ENCODE assay signal across 1 cellular context in the genomic region with DNA sequence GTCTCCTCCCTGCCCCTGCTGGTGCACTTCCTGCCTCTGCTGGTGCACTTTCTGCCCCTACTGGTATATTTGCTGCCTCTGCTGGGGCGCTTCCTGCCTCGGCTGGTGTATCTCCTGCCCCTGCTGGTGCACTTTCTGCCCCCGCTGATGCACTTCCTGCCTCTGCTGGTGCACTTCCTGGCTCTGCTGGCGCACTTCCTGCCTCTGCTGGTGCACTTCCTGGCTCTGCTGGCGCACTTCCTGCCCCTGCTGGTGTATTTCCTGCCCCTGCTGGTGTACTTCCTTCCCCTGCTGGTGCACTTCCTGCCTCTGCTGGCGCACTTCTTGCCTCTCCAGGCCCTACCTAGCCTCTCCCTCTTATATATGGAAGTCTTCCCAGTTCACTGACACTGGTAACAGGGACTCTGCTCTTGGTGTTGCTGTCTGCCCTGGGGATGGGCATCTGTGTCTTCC.
TF ChIP-seq lines count a peak whose summit lies in the region.

No MANE protein-coding gene starts in this region.

TF ChIP-seq in K562, 482 proteins besides CTCF, POLR2A, EP300 and RAD21 (continued from another document and continues in another):
- TF ChIP-seq CC2D1A (IDR thresholded peaks at IDR 0.05) (peak; percentile 28; the same call in 1 of the 2 replicates), ZBTB40 (IDR thresholded peaks at IDR 0.05) (peak; percentile 87), ZBTB40 (CRISPR knock-in tag; IDR thresholded peaks at IDR 0.05) (no peak), RB1 (IDR thresholded peaks at IDR 0.05; ENCODE audit: low read depth) (no peak), ASH1L (IDR thresholded peaks at IDR 0.05; ENCODE audit: borderline replicate concordance, low read depth, partially characterized antibody) (peak; percentile 34), ETV6 (IDR thresholded peaks at IDR 0.05; ENCODE audit: borderline replicate concordance in 1 of 2, low read depth in 2 of 2, low read length in 1 of 2) (peak; percentile 93 to 97), ETV6 (CRISPR knock-in tag; IDR thresholded peaks at IDR 0.05; ENCODE audit: borderline replicate concordance) (peak; percentile 92; the same call in 1 of the 2 replicates), CAMTA2 (CRISPR knock-in tag; conservative IDR thresholded peaks at IDR 0.05) (no peak), KLF13 (tag; IDR thresholded peaks at IDR 0.05; ENCODE audit: borderline replicate concordance, low read depth) (no peak), CHD4 (IDR thresholded peaks at IDR 0.05; ENCODE audit: insufficient read depth, insufficient replicate concordance, low read depth, low read length, poor library complexity, severe bottlenecking) (peak; percentile 20), PHF8 (IDR thresholded peaks at IDR 0.05; ENCODE audit: borderline replicate concordance, low read length) (no peak), BCOR (IDR thresholded peaks at IDR 0.05) (0 out of 2 replicates have a peak, but pooled peaks have one; percentile 2), ZNF696 (CRISPR knock-in tag; conservative IDR thresholded peaks at IDR 0.05) (no peak), SPI1 (IDR thresholded peaks at IDR 0.05; ENCODE audit: borderline replicate concordance, low read depth, low read length) (peak; percentile 38; the same call in 1 of the 2 replicates), SETDB1 (IDR thresholded peaks at IDR 0.05; ENCODE audit: low read length) (no peak), ETV1 (tag; conservative IDR thresholded peaks at IDR 0.05; ENCODE audit: low read depth) (peak; percentile 34; the same call in 1 of the 2 replicates), TRIM24 (IDR thresholded peaks at IDR 0.05) (0 out of 4 replicates have a peak, but pooled peaks of 1 of the 2 experiments have one; percentile 17), ERF (CRISPR knock-in tag; IDR thresholded peaks at IDR 0.05) (no peak), THRB (CRISPR knock-in tag; conservative IDR thresholded peaks at IDR 0.05) (no peak), ELF1 (tag; IDR thresholded peaks at IDR 0.05) (peak; percentile 83), NR3C1 (CRISPR knock-in tag; IDR thresholded peaks at IDR 0.05) (no peak), EHMT2 (IDR thresholded peaks at IDR 0.05) (peak; percentile 76; the same call in 1 of the 2 replicates), CREM (IDR thresholded peaks at IDR 0.05; ENCODE audit: low read depth) (peak; percentile 29; the same call in 1 of the 2 replicates), MYC (IDR thresholded peaks at IDR 0.05; ENCODE audit: low read depth, low read length) (no peak), MYC (CRISPR knock-in tag; IDR thresholded peaks at IDR 0.05; ENCODE audit: borderline replicate concordance, low read depth) (no peak), SNRNP70 (optimal IDR thresholded peaks at IDR 0.05; ENCODE audit: low read depth, low read length) (no peak), ZFPM2 (CRISPR knock-in tag; IDR thresholded peaks at IDR 0.05) (no peak), ZNF507 (tag; conservative IDR thresholded peaks at IDR 0.05) (no peak), GTF3C2 (IDR thresholded peaks at IDR 0.05; ENCODE audit: borderline replicate concordance, extremely low read depth, insufficient read length) (no peak), GABPA (tag; conservative IDR thresholded peaks at IDR 0.05; ENCODE audit: low read depth) (peak; percentile 84)
- TF ChIP-seq, protein P1, sequence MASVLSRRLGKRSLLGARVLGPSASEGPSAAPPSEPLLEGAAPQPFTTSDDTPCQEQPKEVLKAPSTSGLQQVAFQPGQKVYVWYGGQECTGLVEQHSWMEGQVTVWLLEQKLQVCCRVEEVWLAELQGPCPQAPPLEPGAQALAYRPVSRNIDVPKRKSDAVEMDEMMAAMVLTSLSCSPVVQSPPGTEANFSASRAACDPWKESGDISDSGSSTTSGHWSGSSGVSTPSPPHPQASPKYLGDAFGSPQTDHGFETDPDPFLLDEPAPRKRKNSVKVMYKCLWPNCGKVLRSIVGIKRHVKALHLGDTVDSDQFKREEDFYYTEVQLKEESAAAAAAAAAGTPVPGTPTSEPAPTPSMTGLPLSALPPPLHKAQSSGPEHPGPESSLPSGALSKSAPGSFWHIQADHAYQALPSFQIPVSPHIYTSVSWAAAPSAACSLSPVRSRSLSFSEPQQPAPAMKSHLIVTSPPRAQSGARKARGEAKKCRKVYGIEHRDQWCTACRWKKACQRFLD (CRISPR knock-in tag; IDR thresholded peaks at IDR 0.05): peak; percentile 26; the same call in 1 of the 2 replicates
- TF ChIP-seq, protein P2, sequence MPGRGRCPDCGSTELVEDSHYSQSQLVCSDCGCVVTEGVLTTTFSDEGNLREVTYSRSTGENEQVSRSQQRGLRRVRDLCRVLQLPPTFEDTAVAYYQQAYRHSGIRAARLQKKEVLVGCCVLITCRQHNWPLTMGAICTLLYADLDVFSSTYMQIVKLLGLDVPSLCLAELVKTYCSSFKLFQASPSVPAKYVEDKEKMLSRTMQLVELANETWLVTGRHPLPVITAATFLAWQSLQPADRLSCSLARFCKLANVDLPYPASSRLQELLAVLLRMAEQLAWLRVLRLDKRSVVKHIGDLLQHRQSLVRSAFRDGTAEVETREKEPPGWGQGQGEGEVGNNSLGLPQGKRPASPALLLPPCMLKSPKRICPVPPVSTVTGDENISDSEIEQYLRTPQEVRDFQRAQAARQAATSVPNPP (IDR thresholded peaks at IDR 0.05; ENCODE audit: borderline replicate concordance, insufficient read depth, insufficient read length): no peak
- TF ChIP-seq, protein P3, sequence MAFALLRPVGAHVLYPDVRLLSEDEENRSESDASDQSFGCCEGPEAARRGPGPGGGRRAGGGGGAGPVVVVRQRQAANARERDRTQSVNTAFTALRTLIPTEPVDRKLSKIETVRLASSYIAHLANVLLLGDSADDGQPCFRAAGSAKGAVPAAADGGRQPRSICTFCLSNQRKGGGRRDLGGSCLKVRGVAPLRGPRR (CRISPR knock-in tag; IDR thresholded peaks at IDR 0.05): no peak
- TF ChIP-seq, protein P4, sequence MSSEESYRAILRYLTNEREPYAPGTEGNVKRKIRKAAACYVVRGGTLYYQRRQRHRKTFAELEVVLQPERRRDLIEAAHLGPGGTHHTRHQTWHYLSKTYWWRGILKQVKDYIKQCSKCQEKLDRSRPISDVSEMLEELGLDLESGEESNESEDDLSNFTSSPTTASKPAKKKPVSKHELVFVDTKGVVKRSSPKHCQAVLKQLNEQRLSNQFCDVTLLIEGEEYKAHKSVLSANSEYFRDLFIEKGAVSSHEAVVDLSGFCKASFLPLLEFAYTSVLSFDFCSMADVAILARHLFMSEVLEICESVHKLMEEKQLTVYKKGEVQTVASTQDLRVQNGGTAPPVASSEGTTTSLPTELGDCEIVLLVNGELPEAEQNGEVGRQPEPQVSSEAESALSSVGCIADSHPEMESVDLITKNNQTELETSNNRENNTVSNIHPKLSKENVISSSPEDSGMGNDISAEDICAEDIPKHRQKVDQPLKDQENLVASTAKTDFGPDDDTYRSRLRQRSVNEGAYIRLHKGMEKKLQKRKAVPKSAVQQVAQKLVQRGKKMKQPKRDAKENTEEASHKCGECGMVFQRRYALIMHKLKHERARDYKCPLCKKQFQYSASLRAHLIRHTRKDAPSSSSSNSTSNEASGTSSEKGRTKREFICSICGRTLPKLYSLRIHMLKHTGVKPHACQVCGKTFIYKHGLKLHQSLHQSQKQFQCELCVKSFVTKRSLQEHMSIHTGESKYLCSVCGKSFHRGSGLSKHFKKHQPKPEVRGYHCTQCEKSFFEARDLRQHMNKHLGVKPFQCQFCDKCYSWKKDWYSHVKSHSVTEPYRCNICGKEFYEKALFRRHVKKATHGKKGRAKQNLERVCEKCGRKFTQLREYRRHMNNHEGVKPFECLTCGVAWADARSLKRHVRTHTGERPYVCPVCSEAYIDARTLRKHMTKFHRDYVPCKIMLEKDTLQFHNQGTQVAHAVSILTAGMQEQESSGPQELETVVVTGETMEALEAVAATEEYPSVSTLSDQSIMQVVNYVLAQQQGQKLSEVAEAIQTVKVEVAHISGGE (CRISPR knock-in tag; IDR thresholded peaks at IDR 0.05): peak in 1 of 3 experiments; percentile 58; a peak in 1 of 6 replicates
